ENCODE assay signal across 10 cellular contexts in genomic region chr11:76577199-76577920, GRCh38.
DNase-seq lines count a peak whose midpoint lies in the region; ATAC-seq and TF ChIP-seq lines count a peak whose summit lies in the region.
"Had no signal": no experiment of that assay in that cellular context is flagged by ENCODE, and none has a peak within 500 bp of the region (broad histone marks: within the 10 kb centered on the region; RNA-seq: fewer than 3 reads in every experiment).

No MANE protein-coding gene starts in this region.

- H3K9me3 ChIP-seq in SK-N-SH (no peaks in the 10 kb centered on the region), heart left ventricle (peaks cover 0 to 7% (median 0%) of the 10 kb centered on the region in 12 donors)
- H3K9me3 ChIP-seq in effector memory CD4-positive, alpha-beta T cell (ENCODE audit: control insufficient read depth, low read length), result no peaks in the 10 kb centered on the region

- H3K27ac ChIP-seq in SK-N-SH (ENCODE audit: low read depth in 2 of 2, low read length in 1 of 2), result peak overlapping the region; percentile 58 to 86
- H3K27ac ChIP-seq in heart left ventricle, result peak overlapping the region in 11 of 12 donors; percentile 71 to 94 (median 86)
- H3K27ac ChIP-seq in effector memory CD4-positive, alpha-beta T cell (ENCODE audit: insufficient read depth, low read length, poor library complexity, severe bottlenecking), result no peak overlapping the region

- no peaks in the 10 kb centered on the region for H3K36me3 ChIP-seq in SK-N-SH (replicated peaks in 1 of 2; ENCODE audit: control insufficient read depth in 1 of 2, insufficient read depth in 2 of 2, low read length in 1 of 2)
- H3K36me3 ChIP-seq in heart left ventricle, result no peaks in the 10 kb centered on the region
- no peaks in the 10 kb centered on the region for H3K36me3 ChIP-seq in effector memory CD4-positive, alpha-beta T cell (ENCODE audit: control insufficient read depth, insufficient read depth, low read length)

- POLR2A ChIA-PET in SK-N-SH (lab: Yijun Ruan, JAX) (interaction anchor here (0.7 kb wide), 1 partner anchor 35 kb away, joined by 3 read pairs; no protein-coding TSS in a partner anchor), WTC11 (lab: Charles Lee) (no interaction called here)

- H3K9me3 Mint-ChIP-seq in WTC11, result peaks cover 3% of the 10 kb centered on the region; the same call in 1 of the 2 replicates

- peak; percentile 88 to 90 for TF ChIP-seq EP300 in SK-N-SH (IDR thresholded peaks at IDR 0.05; ENCODE audit: borderline replicate concordance in 1 of 2, low read depth in 1 of 2, low read length in 1 of 2)

- H3K9ac ChIP-seq in SK-N-SH, result peak overlapping the region; percentile 2; the same call in 1 of the 2 replicates

- ATAC-seq in heart left ventricle, result peak; percentile 86 to 92 (median 90)
- ATAC-seq in WTC11, result no peak; the same call in 1 of the 2 replicates

- no peak overlapping the region for H3K4me3 Mint-ChIP-seq in WTC11

- no peak for TF ChIP-seq POLR2A in heart left ventricle (IDR thresholded peaks at IDR 0.05)

- peaks cover 4% of the 10 kb centered on the region for H3K36me3 Mint-ChIP-seq in WTC11

- no peak overlapping the region for H3K27ac Mint-ChIP-seq in WTC11

- no peaks in the 10 kb centered on the region for H4K20me1 ChIP-seq in SK-N-SH (ENCODE audit: insufficient read depth)

- CTCF ChIA-PET in SK-N-SH (lab: Yijun Ruan, JAX), result interaction anchor here (0.8 to 2.4 kb wide), 11 partner anchors 12 to 343 kb away, joined by 3 to 15 read pairs (median 3); partner anchors contain the start of gene LRRC32
- CTCF ChIA-PET in WTC11 (lab: Charles Lee), result interaction anchor here (1.0 to 4.5 kb wide), 8 partner anchors 12 to 144 kb away, joined by 3 to 23 read pairs (median 4); no protein-coding TSS in a partner anchor

- peak overlapping the region; percentile 26 for H3K4me2 ChIP-seq in SK-N-SH

- intact Hi-C loops in heart left ventricle (cut with DNase I), result no loop called here

- no peaks in the 10 kb centered on the region for H3K9me2 ChIP-seq in SK-N-SH

- H3K4me1 ChIP-seq in SK-N-SH (ENCODE audit: control insufficient read depth in 1 of 2, insufficient read depth in 2 of 2, low read depth in 1 of 2, low read length in 1 of 2), result peaks cover 12 to 28% of the 10 kb centered on the region in 2 experiments
- peaks cover 19 to 45% (median 31%) of the 10 kb centered on the region in 12 donors for H3K4me1 ChIP-seq in heart left ventricle
- H3K4me1 ChIP-seq in effector memory CD4-positive, alpha-beta T cell (ENCODE audit: control insufficient read depth, insufficient read depth, low read length, poor library complexity, severe bottlenecking), result no peaks in the 10 kb centered on the region

- no peaks in the 10 kb centered on the region for H3F3A ChIP-seq in SK-N-SH (replicated peaks; ENCODE audit: insufficient read depth)

- peaks cover 22% of the 10 kb centered on the region for H3K4me1 Mint-ChIP-seq in WTC11

- H3K27me3 ChIP-seq in SK-N-SH (ENCODE audit: insufficient read depth) (no peaks in the 10 kb centered on the region), heart left ventricle (no peaks in the 10 kb centered on the region)
- no peaks in the 10 kb centered on the region for H3K27me3 ChIP-seq in effector memory CD4-positive, alpha-beta T cell (replicated peaks; ENCODE audit: control insufficient read depth, insufficient read depth, low read length, poor library complexity, severe bottlenecking)

- DNase-seq in EL, result peak; percentile 97
- peak; percentile 88 for DNase-seq in SK-N-SH
- peak; percentile 85 to 93 (median 90) for DNase-seq in heart left ventricle
- DNase-seq in retinal pigment epithelial cell (ENCODE audit: low read depth), result peak; percentile 83
- DNase-seq in SIG-M5 treated with dmso at 0.1 percent for 504 hours (lab: John Stamatoyannopoulos, UW; ENCODE audit: unreplicated experiment), result no peak
- DNase-seq in mesenteric fat pad (ENCODE audit: low spot score), result no peak
- no peak for DNase-seq in effector memory CD4-positive, alpha-beta T cell
- no peak for DNase-seq in WTC11 (ENCODE audit: low spot score)
- DNase-seq: anterior cingulate cortex; stimulated activated CD4-positive, alpha-beta T cell treated with anti-CD3 and anti-CD28 coated beads, Interleukin-15, amount 100 ng/mL, for 24 hours had no signal

- peak; percentile 14; the same call in 1 of the 2 replicates for TF ChIP-seq RAD21 in SK-N-SH (IDR thresholded peaks at IDR 0.05; ENCODE audit: low read length)

- WGBS in SK-N-SH (ENCODE audit: low lambda C conversion rate), result 21% methylated on average over 3 of the region's 12 CpGs
- WGBS in heart left ventricle, 4 donors, result 46 to 61% (median 60%) methylated on average over 10 to 12 of the region's 12 CpGs

- TF ChIP-seq CTCF in SK-N-SH (IDR thresholded peaks at IDR 0.05) (no peak), heart left ventricle (IDR thresholded peaks at IDR 0.05) (no peak), retinal pigment epithelial cell (conservative IDR thresholded peaks at IDR 0.05; ENCODE audit: low read depth, low read length) (no peak), WTC11 (IDR thresholded peaks at IDR 0.05) (no peak)

- H2AFZ ChIP-seq in SK-N-SH (ENCODE audit: low read depth), result peak overlapping the region; percentile 35; the same call in 1 of the 2 replicates

- no peaks in the 10 kb centered on the region for H3K27me3 Mint-ChIP-seq in WTC11 (ENCODE audit: low read depth)

- H3K4me3 ChIP-seq in SK-N-SH (ENCODE audit: low read depth in 2 of 2, low read length in 1 of 2), result no peak overlapping the region
- H3K4me3 ChIP-seq in heart left ventricle, result no peak overlapping the region
- H3K4me3 ChIP-seq in retinal pigment epithelial cell (ENCODE audit: low read length), result no peak overlapping the region
- H3K4me3 ChIP-seq in effector memory CD4-positive, alpha-beta T cell (ENCODE audit: insufficient read depth, low read depth, low read length, poor library complexity, severe bottlenecking), result no peak overlapping the region

- no peaks in the 10 kb centered on the region for H3K79me2 ChIP-seq in SK-N-SH (ENCODE audit: insufficient read depth)

TF ChIP-seq in SK-N-SH, 30 proteins besides CTCF, POLR2A, EP300 and RAD21 (continues in another document):
- TF ChIP-seq YY1 (IDR thresholded peaks at IDR 0.05; ENCODE audit: low read depth) (peak; percentile 68; the same call in 1 of the 2 replicates), ZBTB33 (IDR thresholded peaks at IDR 0.05; ENCODE audit: borderline replicate concordance, low read depth) (no peak), CHD2 (IDR thresholded peaks at IDR 0.05; ENCODE audit: low read length, partially characterized antibody) (peak; percentile 77), FOXM1 (IDR thresholded peaks at IDR 0.05; ENCODE audit: low read depth) (no peak), MXI1 (IDR thresholded peaks at IDR 0.05; ENCODE audit: low read depth, low read length) (peak; percentile 94), ELF1 (IDR thresholded peaks at IDR 0.05) (no peak), MAX (IDR thresholded peaks at IDR 0.05; ENCODE audit: low read depth) (peak; percentile 91), SMC3 (IDR thresholded peaks at IDR 0.05; ENCODE audit: low read depth, low read length) (no peak), GATA2 (CRISPR knock-in tag; IDR thresholded peaks at IDR 0.05) (peak; percentile 86)

TF ChIP-seq in WTC11, 78 proteins besides CTCF, POLR2A, EP300 and RAD21:
- TF ChIP-seq EMX1 (CRISPR knock-in tag; IDR thresholded peaks at IDR 0.05), result no peak
- TF ChIP-seq HMGXB4 (CRISPR knock-in tag; IDR thresholded peaks at IDR 0.05), result no peak
- TF ChIP-seq IRF1 (CRISPR knock-in tag; IDR thresholded peaks at IDR 0.05), result no peak
- TF ChIP-seq IRF2 (CRISPR knock-in tag; IDR thresholded peaks at IDR 0.05; ENCODE audit: borderline replicate concordance, low read depth), result no peak

Comparison
In these comparisons a context has a peak if more than half of its experiments do, and no peak if none do; other contexts are left out.
1. DNase-seq: peak in EL (single experiment), SK-N-SH (single experiment), heart left ventricle (5 of 5) and retinal pigment epithelial cell (single experiment); none in SIG-M5 treated with dmso at 0.1 percent for 504 hours (single experiment), mesenteric fat pad (single experiment), effector memory CD4-positive, alpha-beta T cell (0 of 3) and WTC11 (single experiment).